In genomic region chr4:58739275-58739674, GRCh38 we compare ENCODE assay signal across 28 cellular contexts.
"Had no signal": no experiment of that assay in that cellular context is flagged by ENCODE, and none has a peak within 500 bp of the region (broad histone marks: within the 10 kb centered on the region; RNA-seq: fewer than 3 reads in every experiment).

No MANE protein-coding gene starts in this region.

- H3K4me1 ChIP-seq: adrenal gland, body of pancreas, colonic mucosa had no signal

- H3K36me3 ChIP-seq: adrenal gland, colonic mucosa, WERI-Rb-1 had no signal

- H3K27me3 ChIP-seq: adrenal gland, body of pancreas, colonic mucosa had no signal

- H3K4me3 ChIP-seq: adrenal gland, body of pancreas, colonic mucosa had no signal

- DNase-seq: activated B cell treated with CpG ODN at 0.5 μM for 24 hours; activated CD4-positive, alpha-beta T cell treated with anti-CD3 and anti-CD28 coated beads for 48 hours; activated CD4-positive, alpha-beta T cell treated with anti-CD3 and anti-CD28 coated beads, Interleukin-2, amount 50 U/mL, for 1 hour; activated CD4-positive, alpha-beta T cell treated with anti-CD3 and anti-CD28 coated beads, Interleukin-2, amount 50 U/mL, for 48 hours; activated CD8-positive, alpha-beta memory T cell treated with anti-CD3 and anti-CD28 coated beads for 24 hours; activated CD8-positive, alpha-beta T cell treated with anti-CD3 and anti-CD28 coated beads for 36 hours; activated effector memory CD4-positive, alpha-beta T cell treated with Interleukin-2 at 50 U/mL for 16 hours; activated gamma-delta T cell treated with Interleukin-2 at 50 U/mL for 16 hours; activated naive CD4-positive, alpha-beta T cell treated with anti-CD3 and anti-CD28 coated beads for 36 hours; activated naive CD8-positive, alpha-beta T cell treated with anti-CD3 and anti-CD28 coated beads for 36 hours; activated naive CD8-positive, alpha-beta T cell treated with anti-CD3 and anti-CD28 coated beads, Interleukin-2, amount 50 U/mL, for 24 hours; activated T-cell treated with anti-CD3 and anti-CD28 coated beads, Interleukin-2, amount 50 U/mL, for 4 hours; adrenal gland; amygdala; aorta; body of pancreas; caudate nucleus; colonic mucosa; effector CD8-positive, alpha-beta T cell; foreskin fibroblast; head of caudate nucleus; T-helper 17 cell; T1000; WERI-Rb-1 had no signal

- ATAC-seq: activated CD4-positive, CD25-positive, alpha-beta regulatory T cell treated with anti-CD3 and anti-CD28 coated beads, Interleukin-2, amount 50 U/mL, for 24 hours; activated CD8-positive, alpha-beta T cell treated with anti-CD3 and anti-CD28 coated beads for 36 hours; activated naive CD8-positive, alpha-beta T cell treated with anti-CD3 and anti-CD28 coated beads, Interleukin-2, amount 50 U/mL, for 24 hours; activated T-cell treated with anti-CD3 and anti-CD28 coated beads, Interleukin-2, amount 50 U/mL, for 4 hours; activated T-helper 17 cell treated with anti-CD3 and anti-CD28 coated beads, Interleukin-2, amount 50 U/mL, for 72 hours; body of pancreas; esophagus mucosa; T-helper 17 cell had no signal

- FAIRE-seq: frontal cortex had no signal

- H3K9me3 ChIP-seq: adrenal gland, body of pancreas, colonic mucosa had no signal

- H3K27ac ChIP-seq: adrenal gland, body of pancreas, colonic mucosa, WERI-Rb-1 had no signal
